In genomic region chr19:48492925-48493717, GRCh38 we compare ENCODE assay signal across 9 cellular contexts. TPM values are rescaled to one million over a fixed set of nuclear protein-coding genes. Genes with fewer than 3 reads are reported as not detected.
DNase-seq lines count a peak whose midpoint lies in the region; ATAC-seq, FAIRE-seq and TF ChIP-seq lines count a peak whose summit lies in the region.
"Had no signal": no experiment of that assay in that cellular context is flagged by ENCODE, and none has a peak within 500 bp of the region (broad histone marks: within the 10 kb centered on the region; RNA-seq: fewer than 3 reads in every experiment).

No MANE protein-coding gene starts in this region.

- FAIRE-seq in kidney (lab: Jason Lieb, UNC), result no peak
- FAIRE-seq: A204.1 had no signal

- peak; percentile 55 for ATAC-seq in HG02981 (IDR thresholded peaks at IDR 0.05; ENCODE audit: unreplicated experiment)
- peak; percentile 61 to 68 for ATAC-seq in activated CD4-positive, CD25-positive, alpha-beta regulatory T cell treated with anti-CD3 and anti-CD28 coated beads, Interleukin-2, amount 50 U/mL, for 24 hours
- ATAC-seq in central memory CD8-positive, alpha-beta T cell (replicated peaks; ENCODE audit: extremely low read depth, poor library complexity, severe bottlenecking), result peak; percentile 71

- no peak overlapping the region for H3K9ac ChIP-seq in kidney (ENCODE audit: low read length in 2 of 2)

- H3K9me3 ChIP-seq in kidney (ENCODE audit: control insufficient read depth in 1 of 2, low read length in 2 of 2), result no peaks in the 10 kb centered on the region

- H3K4me3 ChIP-seq in kidney (ENCODE audit: low read length in 2 of 2), result peak overlapping the region in 1 of 2 donors; percentile 52

- TF ChIP-seq CTCF in kidney (IDR thresholded peaks at IDR 0.05; ENCODE audit: borderline replicate concordance, extremely low read depth, insufficient read depth), result no peak

- H3K4me3 Mint-ChIP-seq in central memory CD8-positive, alpha-beta T cell, result peak overlapping the region; percentile 68

- intact Hi-C loops in kidney (cut with DNase I), result no loop called here

- peaks cover 32% of the 10 kb centered on the region for H3K4me1 Mint-ChIP-seq in central memory CD8-positive, alpha-beta T cell

- H3K4me1 ChIP-seq in kidney (ENCODE audit: control insufficient read depth in 1 of 2, insufficient read depth in 1 of 2, low read depth in 1 of 2, low read length in 2 of 2), result peaks cover 0 to 7% of the 10 kb centered on the region in 2 donors

- H3K9me3 Mint-ChIP-seq in central memory CD8-positive, alpha-beta T cell, result no peaks in the 10 kb centered on the region

- peaks cover 5% of the 10 kb centered on the region for H3K36me3 Mint-ChIP-seq in central memory CD8-positive, alpha-beta T cell (ENCODE audit: insufficient read depth)

- no peaks in the 10 kb centered on the region for H3K36me3 ChIP-seq in kidney (ENCODE audit: control insufficient read depth in 1 of 2, insufficient read depth in 2 of 2, low read length in 2 of 2)

- peak; percentile 100 for DNase-seq in NCI-H1436 (lab: John Stamatoyannopoulos, UW)
- DNase-seq in NCI-H1436 treated with DMSO at 0.1 percent for 48 hours (lab: John Stamatoyannopoulos, UW), result no peak
- peak; percentile 99 for DNase-seq in NCI-H2196 (lab: John Stamatoyannopoulos, UW; ENCODE audit: unreplicated experiment)
- peak; percentile 66 to 67 for DNase-seq in central memory CD8-positive, alpha-beta T cell (ENCODE audit: low spot score in 2 of 2)
- peak; percentile 100 for DNase-seq in kidney
- peak; percentile 87 for DNase-seq in stimulated activated CD4-positive, alpha-beta T cell treated with anti-CD3 and anti-CD28 coated beads, Interleukin-15, amount 100 ng/mL, for 24 hours

- H3K27ac ChIP-seq in kidney (ENCODE audit: low read depth in 2 of 2, low read length in 2 of 2), result peak overlapping the region in 1 of 2 donors; percentile 63

- H3K27me3 Mint-ChIP-seq in central memory CD8-positive, alpha-beta T cell, result peaks cover 53% of the 10 kb centered on the region

- H3K27ac Mint-ChIP-seq in central memory CD8-positive, alpha-beta T cell (ENCODE audit: low read depth), result peak overlapping the region; percentile 63

RNA-seq across cellular contexts. Expression of gene LMTK3, which starts 18.5 kb away (rescaled TPM):
- 8.4 TPM for total RNA-seq in kidney
- 4.2 TPM for polyA plus RNA-seq in kidney (ENCODE audit: insufficient read depth, low read depth, low replicate concordance)

RNA-seq across cellular contexts. Expression of gene CYTH2, which starts 24.0 kb away (rescaled TPM):
- total RNA-seq in kidney, result 96.1 TPM
- 51.0 TPM for polyA plus RNA-seq in kidney (ENCODE audit: insufficient read depth, low read depth, low replicate concordance)

RNA-seq across cellular contexts. Expression of gene KCNJ14, which starts 37.7 kb away (rescaled TPM):
- 1.0 TPM for total RNA-seq in kidney
- polyA plus RNA-seq in kidney (ENCODE audit: insufficient read depth, low read depth, low replicate concordance), result 0.28 TPM

RNA-seq across cellular contexts. Expression of gene GRWD1, which starts 47.3 kb away (rescaled TPM):
- 34.0 TPM for total RNA-seq in kidney
- polyA plus RNA-seq in kidney (ENCODE audit: insufficient read depth, low read depth, low replicate concordance), result 19.0 TPM

RNA-seq across cellular contexts. Expression of gene SULT2B1, which starts 58.9 kb away (rescaled TPM):
- 2.3 TPM for total RNA-seq in kidney
- polyA plus RNA-seq in kidney (ENCODE audit: insufficient read depth, low read depth, low replicate concordance), result 2.3 TPM
